Comparison of ENCODE assay signal across 28 cellular contexts in the genomic region with DNA sequence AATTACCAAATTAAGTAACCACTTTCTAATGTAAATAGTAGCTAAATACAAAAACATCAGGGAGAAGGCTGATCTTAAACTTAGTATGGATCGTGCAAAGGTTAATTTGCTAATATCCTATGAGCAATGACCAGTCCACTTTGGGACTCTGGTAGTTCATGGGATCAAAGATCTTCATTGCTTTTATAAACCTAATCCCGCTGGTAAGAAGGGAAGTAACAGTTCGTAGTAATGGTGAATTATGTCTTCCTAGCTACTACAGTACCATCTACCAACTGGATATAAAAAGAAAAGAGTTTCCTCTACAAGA.
"Had no signal": no experiment of that assay in that cellular context is flagged by ENCODE, and none has a peak within 500 bp of the region (broad histone marks: within the 10 kb centered on the region; RNA-seq: fewer than 3 reads in every experiment).

No MANE protein-coding gene starts in this region.

- FAIRE-seq: islet of Langerhans, kidney had no signal

- H3K4me2 ChIP-seq: neural progenitor cell had no signal

- H3K4me3 Mint-ChIP-seq: immature natural killer cell; naive thymus-derived CD8-positive, alpha-beta T cell; neural progenitor cell; stimulated activated effector memory CD8-positive, alpha-beta T cell treated with anti-CD3 and anti-CD28 coated beads, Interleukin-12 subunit alpha, Interleukin-12 subunit beta, amount 100 ng/mL, for 72 hours; stimulated activated naive CD8-positive, alpha-beta T cell treated with anti-CD3 and anti-CD28 coated beads, Interleukin-15, Interleukin-2, amounts not matched to agents 100 ng/mL and 50 ng/mL, for 24 hours; type B pancreatic cell had no signal

- H3K4me3 ChIP-seq: heart left ventricle, lower lobe of right lung, neural progenitor cell, right atrium auricular region, skin epidermis, suprapubic skin, thoracic aorta, tibial artery, uterus had no signal

- H3K9me3 ChIP-seq: heart left ventricle, lower lobe of right lung, neutrophil, right atrium auricular region, suprapubic skin, thoracic aorta, tibial artery, uterus had no signal

- H3K27ac Mint-ChIP-seq: immature natural killer cell; naive thymus-derived CD8-positive, alpha-beta T cell; nephron progenitor cell; neural progenitor cell; progenitor cell of endocrine pancreas; stimulated activated effector memory CD8-positive, alpha-beta T cell treated with anti-CD3 and anti-CD28 coated beads, Interleukin-12 subunit alpha, Interleukin-12 subunit beta, amount 100 ng/mL, for 72 hours; stimulated activated naive CD8-positive, alpha-beta T cell treated with anti-CD3 and anti-CD28 coated beads, Interleukin-15, Interleukin-2, amounts not matched to agents 100 ng/mL and 50 ng/mL, for 24 hours; type B pancreatic cell had no signal

- H3K36me3 ChIP-seq: heart left ventricle, lower lobe of right lung, neural progenitor cell, neutrophil, right atrium auricular region, suprapubic skin, tibial artery, uterus had no signal

- H3K4me1 ChIP-seq: heart left ventricle, neural progenitor cell, parathyroid adenoma, right atrium auricular region, suprapubic skin, uterus had no signal

- H3K9ac ChIP-seq: neural progenitor cell, parathyroid adenoma had no signal

- H3K27ac ChIP-seq: heart left ventricle, lower lobe of right lung, neural progenitor cell, parathyroid adenoma, right atrium auricular region, skin epidermis, suprapubic skin, thoracic aorta, tibial artery, uterus had no signal

- H3K79me2 ChIP-seq: parathyroid adenoma had no signal

- H3K4me1 Mint-ChIP-seq: immature natural killer cell; stimulated activated effector memory CD8-positive, alpha-beta T cell treated with anti-CD3 and anti-CD28 coated beads, Interleukin-12 subunit alpha, Interleukin-12 subunit beta, amount 100 ng/mL, for 72 hours had no signal

- ATAC-seq: heart left ventricle; left colon; left ventricle myocardium superior; lower lobe of right lung; naive thymus-derived CD8-positive, alpha-beta T cell; sciatic nerve; stimulated activated effector memory CD8-positive, alpha-beta T cell treated with anti-CD3 and anti-CD28 coated beads, Interleukin-12 subunit alpha, Interleukin-12 subunit beta, amount 100 ng/mL, for 72 hours had no signal

- H3K9me3 Mint-ChIP-seq: immature natural killer cell; naive thymus-derived CD8-positive, alpha-beta T cell; nephron progenitor cell; neural progenitor cell; stimulated activated effector memory CD8-positive, alpha-beta T cell treated with anti-CD3 and anti-CD28 coated beads, Interleukin-12 subunit alpha, Interleukin-12 subunit beta, amount 100 ng/mL, for 72 hours; stimulated activated naive CD8-positive, alpha-beta T cell treated with anti-CD3 and anti-CD28 coated beads, Interleukin-15, Interleukin-2, amounts not matched to agents 100 ng/mL and 50 ng/mL, for 24 hours; type B pancreatic cell had no signal

- DNase-seq: heart left ventricle; hypothalamus; immature natural killer cell; kidney; left colon; left ventricle myocardium superior; lower lobe of right lung; mammary epithelial cell; naive thymus-derived CD8-positive, alpha-beta T cell; nephron progenitor cell; occipital lobe; stimulated activated CD4-positive, alpha-beta T cell treated with anti-CD3 and anti-CD28 coated beads, Interleukin-4, amount 100 ng/mL, for 24 hours; stimulated activated naive CD4-positive, alpha-beta T cell; tibial artery; uterus had no signal

- H3K27me3 ChIP-seq: neural progenitor cell, neutrophil, right atrium auricular region, suprapubic skin, tibial artery, uterus had no signal

- H3K36me3 Mint-ChIP-seq: immature natural killer cell; naive thymus-derived CD8-positive, alpha-beta T cell; neural progenitor cell; stimulated activated effector memory CD8-positive, alpha-beta T cell treated with anti-CD3 and anti-CD28 coated beads, Interleukin-12 subunit alpha, Interleukin-12 subunit beta, amount 100 ng/mL, for 72 hours; type B pancreatic cell had no signal

- H2AFZ ChIP-seq: neural progenitor cell, parathyroid adenoma had no signal
